ENCODE assay signal across 19 cellular contexts in the genomic region with DNA sequence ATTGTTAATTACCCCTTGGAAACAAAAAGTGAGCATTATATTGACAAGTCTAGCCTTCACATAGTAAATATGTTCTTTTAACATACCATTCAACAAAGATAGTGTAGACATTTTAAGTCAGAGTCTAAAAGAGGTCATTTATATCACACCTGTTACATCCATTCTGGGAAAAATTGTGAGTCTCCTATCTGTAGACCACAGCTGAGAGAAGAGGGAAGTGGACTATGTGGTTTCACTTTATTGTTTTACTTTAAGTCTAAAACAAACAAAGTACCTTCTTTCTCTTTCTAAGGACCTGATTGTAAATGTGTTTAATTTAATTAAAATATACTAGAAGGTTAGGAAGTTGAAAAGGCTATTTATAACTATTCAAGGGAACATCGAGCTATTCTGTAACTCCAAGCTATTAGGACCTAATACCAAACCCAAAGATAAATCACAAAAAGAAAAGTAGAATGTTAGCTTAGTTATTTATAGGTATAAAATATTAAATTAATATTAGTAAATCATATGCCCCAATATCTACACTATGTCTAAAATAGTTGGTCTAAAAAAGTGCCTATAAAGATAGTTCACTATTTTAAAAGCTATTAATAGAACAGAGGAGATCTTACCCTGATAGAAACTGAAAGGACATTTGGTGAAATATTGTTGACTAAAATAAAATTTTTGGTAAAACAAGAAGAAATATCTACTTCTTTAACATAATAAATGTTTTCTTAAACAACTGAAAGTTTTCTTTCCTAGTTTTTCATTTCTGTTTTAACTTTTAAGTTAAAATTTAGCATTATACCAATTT.
DNase-seq lines count a peak whose midpoint lies in the region; ATAC-seq, FAIRE-seq and TF ChIP-seq lines count a peak whose summit lies in the region.
"Had no signal": no experiment of that assay in that cellular context is flagged by ENCODE, and none has a peak within 500 bp of the region (broad histone marks: within the 10 kb centered on the region; RNA-seq: fewer than 3 reads in every experiment).

No MANE protein-coding gene starts in this region.

- in situ Hi-C loops in K562 (cut with MboI): no loop called here
- in situ Hi-C loops in brain microvascular endothelial cell (cut with HindIII; ENCODE audit: low pct_ligation_motif_present, low sequenced_read_pairs): no loop called here

- H3K4me3 Mint-ChIP-seq in progenitor cell of endocrine pancreas (ENCODE audit: low read depth): no peak overlapping the region
- no peak overlapping the region for H3K4me3 Mint-ChIP-seq in activated T-helper 1 cell treated with anti-CD3 and anti-CD28 coated beads, Interleukin-12 subunit alpha, Interleukin-12 subunit beta, Interleukin-2, Interleukin-4 antibody, amounts not matched to agents 30 ng/mL and 10 ng/mL and 1 ng/mL, durations not matched to agents 14 hours and 24 hours and 36 hours
- H3K4me3 Mint-ChIP-seq: activated naive CD8-positive, alpha-beta T cell treated with anti-CD3 and anti-CD28 coated beads, Interleukin-2, amount 10 ng/mL, durations not matched to agents 7 days and 5 days; CD4-positive, alpha-beta T cell; mesothelial cell of epicardium; T-helper 1 cell treated with Interleukin-12 subunit alpha and Interleukin-12 subunit beta and Interleukin-4 antibody, amounts not matched to agents 30 μg/mL and 1 μg/mL, for 36 hours had no signal

- no peak overlapping the region for H3K27ac ChIP-seq in K562 (ENCODE audit: extremely low read depth, low read depth, low read length)
- no peak overlapping the region for H3K27ac ChIP-seq in brain microvascular endothelial cell
- H3K27ac ChIP-seq: body of pancreas, suprapubic skin had no signal

- H3K36me3 Mint-ChIP-seq in progenitor cell of endocrine pancreas (ENCODE audit: insufficient read depth): peaks cover 3% of the 10 kb centered on the region
- H3K36me3 Mint-ChIP-seq in activated T-helper 1 cell treated with anti-CD3 and anti-CD28 coated beads, Interleukin-12 subunit alpha, Interleukin-12 subunit beta, Interleukin-2, Interleukin-4 antibody, amounts not matched to agents 30 ng/mL and 10 ng/mL and 1 ng/mL, durations not matched to agents 14 hours and 24 hours and 36 hours (ENCODE audit: low read depth): peaks cover 2% of the 10 kb centered on the region
- H3K36me3 Mint-ChIP-seq: activated naive CD8-positive, alpha-beta T cell treated with anti-CD3 and anti-CD28 coated beads, Interleukin-2, amount 10 ng/mL, durations not matched to agents 7 days and 5 days; mesothelial cell of epicardium had no signal

- no peaks in the 10 kb centered on the region for H4K20me1 ChIP-seq in K562 (replicated peaks; ENCODE audit: control insufficient read depth, insufficient read depth, low read length)

- TF ChIP-seq RAD21 in K562 (CRISPR knock-in tag; conservative IDR thresholded peaks at IDR 0.05 in 1 of 2, IDR thresholded peaks at IDR 0.05 in 1 of 2): no peak

- no peaks in the 10 kb centered on the region for H3K9me1 ChIP-seq in K562 (ENCODE audit: control insufficient read depth, insufficient read depth, low read length)

- no peak overlapping the region for H2AFZ ChIP-seq in K562 (ENCODE audit: low read depth, low read length)

- CTCF ChIA-PET in K562 (lab: Yijun Ruan, JAX; ENCODE audit: low intra/inter-chr PET ratio): no interaction called here

- H3K4me2 ChIP-seq in K562 (ENCODE audit: insufficient read depth, low read length): no peak overlapping the region

- FAIRE-seq in K562 (lab: Jason Lieb, UNC): peak; percentile 32

- TF ChIP-seq CTCF in K562 (IDR thresholded peaks at IDR 0.05 in 2 of 3, conservative IDR thresholded peaks at IDR 0.05 in 1 of 3; ENCODE audit: insufficient read depth in 2 of 3, low read depth in 1 of 3, low read length in 3 of 3) (no peak), progenitor cell of endocrine pancreas (IDR thresholded peaks at IDR 0.05; ENCODE audit: unreplicated experiment) (no peak), brain microvascular endothelial cell (IDR thresholded peaks at IDR 0.05; ENCODE audit: low read depth, low read length, missing control alignments) (no peak)

- H3K27ac Mint-ChIP-seq in progenitor cell of endocrine pancreas: no peak overlapping the region
- H3K27ac Mint-ChIP-seq in activated T-helper 1 cell treated with anti-CD3 and anti-CD28 coated beads, Interleukin-12 subunit alpha, Interleukin-12 subunit beta, Interleukin-2, Interleukin-4 antibody, amounts not matched to agents 30 ng/mL and 10 ng/mL and 1 ng/mL, durations not matched to agents 14 hours and 24 hours and 36 hours: no peak overlapping the region
- H3K27ac Mint-ChIP-seq: activated naive CD8-positive, alpha-beta T cell treated with anti-CD3 and anti-CD28 coated beads, Interleukin-2, amount 10 ng/mL, durations not matched to agents 7 days and 5 days; CD4-positive, alpha-beta T cell; mesothelial cell of epicardium; T-helper 1 cell treated with Interleukin-12 subunit alpha and Interleukin-12 subunit beta and Interleukin-4 antibody, amounts not matched to agents 30 μg/mL and 1 μg/mL, for 36 hours had no signal

- intact Hi-C loops in K562 (cut with micrococcal nuclease): no loop called here
- intact Hi-C loops in activated T-helper 1 cell treated with anti-CD3 and anti-CD28 coated beads, Interleukin-12 subunit alpha, Interleukin-12 subunit beta, Interleukin-2, Interleukin-4 antibody, amounts not matched to agents 30 ng/mL and 10 ng/mL and 1 ng/mL, durations not matched to agents 14 hours and 24 hours and 36 hours (cut with micrococcal nuclease): no loop called here

- no peaks in the 10 kb centered on the region for H3K27me3 Mint-ChIP-seq in progenitor cell of endocrine pancreas
- H3K27me3 Mint-ChIP-seq in activated T-helper 1 cell treated with anti-CD3 and anti-CD28 coated beads, Interleukin-12 subunit alpha, Interleukin-12 subunit beta, Interleukin-2, Interleukin-4 antibody, amounts not matched to agents 30 ng/mL and 10 ng/mL and 1 ng/mL, durations not matched to agents 14 hours and 24 hours and 36 hours (ENCODE audit: insufficient read depth): no peaks in the 10 kb centered on the region
- H3K27me3 Mint-ChIP-seq: activated naive CD8-positive, alpha-beta T cell treated with anti-CD3 and anti-CD28 coated beads, Interleukin-2, amount 10 ng/mL, durations not matched to agents 7 days and 5 days; CD4-positive, alpha-beta T cell had no signal

- no peaks in the 10 kb centered on the region for H3K9me3 ChIP-seq in K562 (replicated peaks; ENCODE audit: control insufficient read depth, insufficient read depth, low read depth, low read length)
- H3K9me3 ChIP-seq: body of pancreas, suprapubic skin had no signal

- DNase-seq in K562 (ENCODE audit: extremely low read depth in 1 of 4, low spot score in 3 of 4) (no peak), progenitor cell of endocrine pancreas (ENCODE audit: low spot score, unreplicated experiment) (no peak), brain microvascular endothelial cell (no peak)
- no peak for DNase-seq in activated T-helper 1 cell treated with anti-CD3 and anti-CD28 coated beads, Interleukin-12 subunit alpha, Interleukin-12 subunit beta, Interleukin-2, Interleukin-4 antibody, amounts not matched to agents 30 ng/mL and 10 ng/mL and 1 ng/mL, durations not matched to agents 14 hours and 24 hours and 36 hours (ENCODE audit: low spot score)
- DNase-seq: activated CD4-positive, CD25-positive, alpha-beta regulatory T cell; activated naive CD8-positive, alpha-beta T cell treated with anti-CD3 and anti-CD28 coated beads, Interleukin-2, amount 10 ng/mL, durations not matched to agents 7 days and 5 days; body of pancreas; CD4-positive, alpha-beta T cell; cortex of kidney; DMS79 treated with DMSO at 0.1 percent for 48 hours; NCI-H187; Right ventricle myocardium superior had no signal

- no peaks in the 10 kb centered on the region for H3K36me3 ChIP-seq in K562 (ENCODE audit: control insufficient read depth, insufficient read depth, low read length)
- H3K36me3 ChIP-seq in brain microvascular endothelial cell (replicated peaks): no peaks in the 10 kb centered on the region
- H3K36me3 ChIP-seq: suprapubic skin had no signal

- no peaks in the 10 kb centered on the region for H3K4me1 Mint-ChIP-seq in progenitor cell of endocrine pancreas (ENCODE audit: low read depth)
- H3K4me1 Mint-ChIP-seq in activated T-helper 1 cell treated with anti-CD3 and anti-CD28 coated beads, Interleukin-12 subunit alpha, Interleukin-12 subunit beta, Interleukin-2, Interleukin-4 antibody, amounts not matched to agents 30 ng/mL and 10 ng/mL and 1 ng/mL, durations not matched to agents 14 hours and 24 hours and 36 hours (ENCODE audit: low read depth): no peaks in the 10 kb centered on the region

- no peak for TF ChIP-seq EP300 in K562 (IDR thresholded peaks at IDR 0.05; ENCODE audit: low read length)

- WGBS in K562 (ENCODE audit: insufficient coverage, low coverage, missing lambda C conversion rate): 0% methylated on average over 1 of the region's 1 CpG

- no peaks in the 10 kb centered on the region for H3K79me2 ChIP-seq in K562 (ENCODE audit: control insufficient read depth, insufficient read depth, low read length)

- ATAC-seq in GM18511 (IDR thresholded peaks at IDR 0.05; ENCODE audit: unreplicated experiment) (peak; percentile 80), GM21529 (IDR thresholded peaks at IDR 0.05; ENCODE audit: unreplicated experiment) (peak; percentile 65), HG03565 (IDR thresholded peaks at IDR 0.05; ENCODE audit: unreplicated experiment) (peak; percentile 48), K562 (no peak), HG03159 (IDR thresholded peaks at IDR 0.05; ENCODE audit: unreplicated experiment) (no peak)
- ATAC-seq: body of pancreas had no signal

- no TSS peak for BruUV-seq in K562 (replicated peaks; lab: Mats Ljungman, UMichigan)

- H3K4me3 ChIP-seq in K562: no peak overlapping the region
- H3K4me3 ChIP-seq in brain microvascular endothelial cell (ENCODE audit: low read depth, low read length): no peak overlapping the region
- H3K4me3 ChIP-seq: body of pancreas, suprapubic skin had no signal

- H3K27me3 ChIP-seq in K562 (ENCODE audit: control insufficient read depth in 2 of 2, insufficient read depth in 2 of 2, low read length in 2 of 2): no peaks in the 10 kb centered on the region; a peak in 1 of 5 replicates
- no peaks in the 10 kb centered on the region for H3K27me3 ChIP-seq in brain microvascular endothelial cell (replicated peaks)
- H3K27me3 ChIP-seq: body of pancreas, suprapubic skin had no signal

- H3K9me3 Mint-ChIP-seq in progenitor cell of endocrine pancreas (ENCODE audit: low read depth): peaks cover 10% of the 10 kb centered on the region
- peaks cover 4% of the 10 kb centered on the region for H3K9me3 Mint-ChIP-seq in activated T-helper 1 cell treated with anti-CD3 and anti-CD28 coated beads, Interleukin-12 subunit alpha, Interleukin-12 subunit beta, Interleukin-2, Interleukin-4 antibody, amounts not matched to agents 30 ng/mL and 10 ng/mL and 1 ng/mL, durations not matched to agents 14 hours and 24 hours and 36 hours
- H3K9me3 Mint-ChIP-seq: CD4-positive, alpha-beta T cell had no signal

- no peak for TF ChIP-seq POLR2A in K562 (conservative IDR thresholded peaks at IDR 0.05)

- H3K4me1 ChIP-seq in K562 (replicated peaks in 1 of 2; ENCODE audit: control insufficient read depth in 2 of 2, insufficient read depth in 2 of 2, low read length in 2 of 2): no peaks in the 10 kb centered on the region
- H3K4me1 ChIP-seq: body of pancreas, suprapubic skin had no signal

- no peak overlapping the region for H3K9ac ChIP-seq in K562 (ENCODE audit: insufficient read depth in 1 of 2, low read depth in 2 of 2, low read length in 2 of 2)

- POLR2A ChIA-PET in K562 (lab: Yijun Ruan, JAX): interaction anchor here (0.6 kb wide), 1 partner anchor 329 kb away, joined by 4 read pairs; no protein-coding TSS in a partner anchor

Comparison
In these comparisons a context has a peak if more than half of its experiments do, and no peak if none do; other contexts are left out.
1. ATAC-seq: peak in GM18511 (single experiment), GM21529 (single experiment) and HG03565 (single experiment); none in K562 (single experiment) and HG03159 (single experiment).